2 cellular contexts compared by ENCODE assay signal in the genomic region with DNA sequence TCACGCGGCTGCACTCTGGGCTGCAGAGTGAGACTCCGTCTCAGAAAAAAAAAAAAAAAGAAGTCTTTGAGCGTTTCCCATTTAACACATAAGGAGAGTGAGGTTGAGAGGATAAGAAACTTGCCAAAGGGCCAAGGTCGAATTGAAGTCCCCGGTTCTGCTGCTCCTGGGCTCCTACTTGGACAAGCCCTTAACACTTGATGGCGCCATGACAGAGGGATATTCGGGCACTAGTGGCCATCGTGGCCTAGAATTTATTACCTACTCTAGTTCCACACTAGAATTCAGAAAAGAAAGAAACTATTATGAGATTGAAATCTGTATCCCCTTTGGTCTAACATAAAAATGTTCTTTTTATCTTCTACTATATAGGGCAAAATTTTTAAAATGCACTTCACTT.
TF ChIP-seq lines count a peak whose summit lies in the region.

No MANE protein-coding gene starts in this region.

TF ChIP-seq in SK-N-SH, 30 proteins besides CTCF, POLR2A, EP300 and RAD21 (continued from another document):
- TF ChIP-seq, protein P1, sequence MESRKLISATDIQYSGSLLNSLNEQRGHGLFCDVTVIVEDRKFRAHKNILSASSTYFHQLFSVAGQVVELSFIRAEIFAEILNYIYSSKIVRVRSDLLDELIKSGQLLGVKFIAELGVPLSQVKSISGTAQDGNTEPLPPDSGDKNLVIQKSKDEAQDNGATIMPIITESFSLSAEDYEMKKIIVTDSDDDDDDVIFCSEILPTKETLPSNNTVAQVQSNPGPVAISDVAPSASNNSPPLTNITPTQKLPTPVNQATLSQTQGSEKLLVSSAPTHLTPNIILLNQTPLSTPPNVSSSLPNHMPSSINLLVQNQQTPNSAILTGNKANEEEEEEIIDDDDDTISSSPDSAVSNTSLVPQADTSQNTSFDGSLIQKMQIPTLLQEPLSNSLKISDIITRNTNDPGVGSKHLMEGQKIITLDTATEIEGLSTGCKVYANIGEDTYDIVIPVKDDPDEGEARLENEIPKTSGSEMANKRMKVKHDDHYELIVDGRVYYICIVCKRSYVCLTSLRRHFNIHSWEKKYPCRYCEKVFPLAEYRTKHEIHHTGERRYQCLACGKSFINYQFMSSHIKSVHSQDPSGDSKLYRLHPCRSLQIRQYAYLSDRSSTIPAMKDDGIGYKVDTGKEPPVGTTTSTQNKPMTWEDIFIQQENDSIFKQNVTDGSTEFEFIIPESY (IDR thresholded peaks at IDR 0.05; ENCODE audit: borderline replicate concordance, low read depth), result no peak
- TF ChIP-seq SIN3A (IDR thresholded peaks at IDR 0.05; ENCODE audit: borderline replicate concordance, low read depth, low read length), result no peak
- TF ChIP-seq NFIC (IDR thresholded peaks at IDR 0.05; ENCODE audit: borderline replicate concordance), result no peak
- no peak for TF ChIP-seq GABPA (IDR thresholded peaks at IDR 0.05; ENCODE audit: low read depth)
- no peak for TF ChIP-seq RFX5 (IDR thresholded peaks at IDR 0.05; ENCODE audit: low read length)
- no peak for TF ChIP-seq RCOR1 (IDR thresholded peaks at IDR 0.05; ENCODE audit: low read length)
- no peak for TF ChIP-seq RXRA (IDR thresholded peaks at IDR 0.05; ENCODE audit: borderline replicate concordance, low read depth)

TF ChIP-seq in SK-N-SH treated with all-trans-retinoic acid at 6 μM for 48 hours, 23 proteins besides CTCF, POLR2A, EP300 and RAD21 (continued from another document):
- TF ChIP-seq ZNF565 (CRISPR knock-in tag; conservative IDR thresholded peaks at IDR 0.05; ENCODE audit: low read depth), result no peak
- TF ChIP-seq OSR1 (CRISPR knock-in tag; IDR thresholded peaks at IDR 0.05), result no peak
- TF ChIP-seq TOX (CRISPR knock-in tag; IDR thresholded peaks at IDR 0.05; ENCODE audit: borderline replicate concordance), result no peak
- TF ChIP-seq, protein P2, sequence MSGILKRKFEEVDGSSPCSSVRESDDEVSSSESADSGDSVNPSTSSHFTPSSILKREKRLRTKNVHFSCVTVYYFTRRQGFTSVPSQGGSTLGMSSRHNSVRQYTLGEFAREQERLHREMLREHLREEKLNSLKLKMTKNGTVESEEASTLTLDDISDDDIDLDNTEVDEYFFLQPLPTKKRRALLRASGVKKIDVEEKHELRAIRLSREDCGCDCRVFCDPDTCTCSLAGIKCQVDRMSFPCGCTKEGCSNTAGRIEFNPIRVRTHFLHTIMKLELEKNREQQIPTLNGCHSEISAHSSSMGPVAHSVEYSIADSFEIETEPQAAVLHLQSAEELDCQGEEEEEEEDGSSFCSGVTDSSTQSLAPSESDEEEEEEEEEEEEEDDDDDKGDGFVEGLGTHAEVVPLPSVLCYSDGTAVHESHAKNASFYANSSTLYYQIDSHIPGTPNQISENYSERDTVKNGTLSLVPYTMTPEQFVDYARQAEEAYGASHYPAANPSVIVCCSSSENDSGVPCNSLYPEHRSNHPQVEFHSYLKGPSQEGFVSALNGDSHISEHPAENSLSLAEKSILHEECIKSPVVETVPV (CRISPR knock-in tag; IDR thresholded peaks at IDR 0.05), result no peak
- no peak for TF ChIP-seq BACH2 (CRISPR knock-in tag; IDR thresholded peaks at IDR 0.05; ENCODE audit: borderline replicate concordance)
- no peak for TF ChIP-seq ISL1 (CRISPR knock-in tag; IDR thresholded peaks at IDR 0.05)
- no peak for TF ChIP-seq ESRRG (CRISPR knock-in tag; IDR thresholded peaks at IDR 0.05)
- TF ChIP-seq CSDC2 (CRISPR knock-in tag; IDR thresholded peaks at IDR 0.05), result no peak
- no peak for TF ChIP-seq ZFP3 (CRISPR knock-in tag; IDR thresholded peaks at IDR 0.05)
